Comparison of ENCODE assay signal across 8 cellular contexts in the genomic region with DNA sequence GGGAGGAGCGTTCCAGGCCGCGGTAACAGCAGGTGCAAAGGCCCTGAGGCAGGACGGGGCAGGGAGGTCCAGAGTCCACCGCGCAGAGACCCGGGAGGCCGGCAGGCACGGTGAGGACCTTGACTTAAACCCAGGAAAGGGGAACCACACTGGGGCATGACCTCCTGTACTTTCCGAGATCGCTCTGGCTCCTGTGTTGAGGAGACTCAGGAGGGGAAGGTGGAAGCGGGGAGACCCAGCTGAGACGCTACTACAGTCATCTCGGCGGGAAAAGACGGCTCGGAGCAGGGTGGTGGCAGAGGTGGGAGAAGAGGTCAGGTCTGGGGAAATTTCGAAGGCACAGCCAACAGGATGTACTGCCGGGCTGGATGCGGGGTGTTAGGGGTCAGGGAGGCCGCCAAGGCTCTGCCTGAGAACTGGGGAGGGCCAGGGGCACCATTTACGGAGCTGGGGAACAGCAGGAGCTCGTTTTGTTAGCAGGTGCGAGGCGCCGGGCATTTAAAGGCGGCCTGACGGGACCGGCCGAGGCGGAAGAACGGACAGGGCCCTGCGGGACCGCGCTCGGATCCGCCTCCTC. TPM values are rescaled to one million over a fixed set of nuclear protein-coding genes. Genes with fewer than 3 reads are reported as not detected.
DNase-seq lines count a peak whose midpoint lies in the region; ATAC-seq and TF ChIP-seq lines count a peak whose summit lies in the region.

No MANE protein-coding gene starts in this region.

- TSS peak; percentile 88 for BruUV-seq in Calu3 (replicated peaks; lab: Mats Ljungman, UMichigan)

- H3K27ac Mint-ChIP-seq in Calu3 (ENCODE audit: unreplicated experiment) (peak overlapping the region; percentile 84), natural killer cell (peak overlapping the region; percentile 97 to 99)

- TF ChIP-seq CTCF in Calu3 (IDR thresholded peaks at IDR 0.05; ENCODE audit: unreplicated experiment) (no peak), KMS-11 (conservative IDR thresholded peaks at IDR 0.05; ENCODE audit: low read depth, low read length) (no peak), colonic mucosa (IDR thresholded peaks at IDR 0.05) (no peak), natural killer cell (IDR thresholded peaks at IDR 0.05) (no peak), GM20000 (IDR thresholded peaks at IDR 0.05; ENCODE audit: extremely low read depth, missing control alignments) (no peak), GM10266 (IDR thresholded peaks at IDR 0.05; ENCODE audit: control insufficient read depth, insufficient read depth, low read depth, missing control alignments) (no peak)

- H3K4me1 Mint-ChIP-seq in Calu3 (ENCODE audit: low read depth, unreplicated experiment), result peaks cover 11% of the 10 kb centered on the region
- H3K4me1 Mint-ChIP-seq in natural killer cell, result peaks cover 26 to 29% of the 10 kb centered on the region in 2 donors

- H2AFZ ChIP-seq in KMS-11 (ENCODE audit: low read depth), result peak overlapping the region; percentile 98

- H3K27me3 ChIP-seq in KMS-11 (ENCODE audit: insufficient read depth, low read depth), result peaks cover 81% of the 10 kb centered on the region
- no peaks in the 10 kb centered on the region for H3K27me3 ChIP-seq in colonic mucosa

- H3K4me3 Mint-ChIP-seq in Calu3 (ENCODE audit: low read depth, unreplicated experiment), result peak overlapping the region; percentile 87
- peak overlapping the region; percentile 85 for H3K4me3 Mint-ChIP-seq in natural killer cell

- intact Hi-C loops in Calu3 (cut with micrococcal nuclease; ENCODE audit: unreplicated experiment) (no loop called here), colonic mucosa (cut with DNase I) (no loop called here), natural killer cell (cut with micrococcal nuclease) (loop anchor here (2.0 kb wide), 1 partner anchor 19 kb away; no protein-coding TSS in a partner anchor)

- H3K27ac ChIP-seq in KMS-11 (peak overlapping the region; percentile 70), colonic mucosa (peak overlapping the region; percentile 98)

- H3K36me3 ChIP-seq in KMS-11 (ENCODE audit: insufficient read depth) (no peaks in the 10 kb centered on the region), colonic mucosa (no peaks in the 10 kb centered on the region)

- peak overlapping the region; percentile 64 for H3K9ac ChIP-seq in KMS-11
- H3K9ac ChIP-seq in colonic mucosa (ENCODE audit: low read depth in 2 of 2, low read length in 2 of 2), result peak overlapping the region; percentile 67 to 91

- no peaks in the 10 kb centered on the region for H4K20me1 ChIP-seq in KMS-11 (ENCODE audit: insufficient read depth)

- H3K4me1 ChIP-seq in KMS-11 (ENCODE audit: low read depth, poor library complexity, severe bottlenecking) (peaks cover 5% of the 10 kb centered on the region), colonic mucosa (peaks cover 3% of the 10 kb centered on the region)

- H3K27me3 Mint-ChIP-seq in Calu3 (ENCODE audit: unreplicated experiment) (peaks cover 16% of the 10 kb centered on the region), natural killer cell (ENCODE audit: low read depth in 2 of 2) (peaks cover 1 to 5% of the 10 kb centered on the region in 2 donors)

- H3K36me3 Mint-ChIP-seq in Calu3 (ENCODE audit: insufficient read depth, unreplicated experiment), result peaks cover 24% of the 10 kb centered on the region
- H3K36me3 Mint-ChIP-seq in natural killer cell, result no peaks in the 10 kb centered on the region

- H3K79me2 ChIP-seq in KMS-11 (ENCODE audit: insufficient read depth, low read depth), result no peaks in the 10 kb centered on the region

- CTCF ChIA-PET in Calu3 (lab: Charles Lee), result interaction anchor here (2.1 kb wide), 1 partner anchor 27 kb away, joined by 7 read pairs; no protein-coding TSS in a partner anchor

- H3K9me3 ChIP-seq in colonic mucosa, result no peaks in the 10 kb centered on the region

- H3K4me3 ChIP-seq in KMS-11 (IDR thresholded peaks at IDR 0.05; ENCODE audit: insufficient read depth, low read depth, low read length), result no peak overlapping the region
- peak overlapping the region; percentile 56 for H3K4me3 ChIP-seq in colonic mucosa

- H3K9me3 Mint-ChIP-seq in Calu3 (ENCODE audit: low read depth, unreplicated experiment), result no peaks in the 10 kb centered on the region
- no peaks in the 10 kb centered on the region for H3K9me3 Mint-ChIP-seq in natural killer cell

- ATAC-seq in natural killer cell, result no peak

- peak overlapping the region; percentile 95 for H3K4me2 ChIP-seq in KMS-11

- DNase-seq in Calu3 (no peak), colonic mucosa (peak; percentile 28), natural killer cell (no peak), GOT3 (lab: John Stamatoyannopoulos, UW) (no peak), GM20000 (ENCODE audit: low spot score) (no peak), GM10266 (ENCODE audit: extremely low spot score) (no peak)
- no peak for DNase-seq in activated CD4-positive, CD25-positive, alpha-beta regulatory T cell (lab: John Stamatoyannopoulos, UW)

RNA-seq across cellular contexts. Expression of a gene that starts 22.3 kb away (rescaled TPM):
- total RNA-seq in Calu3 (2022) (0.20 and 0.21 TPM in 2 replicates), colonic mucosa (1 to 10 TPM in 1 of 2 donors, under 1 TPM in 1; 0.10 to 7.1 TPM), natural killer cell (1 to 10 TPM; 1.0 to 2.2 (median 2.2) TPM)

RNA-seq across cellular contexts. Expression of a gene that starts 39.1 kb away (rescaled TPM):
- total RNA-seq in Calu3 (2022) (33.2 and 37.0 TPM in 2 replicates), colonic mucosa (10 to 100 TPM; 19.1 to 25.3 TPM), natural killer cell (10 to 100 TPM; 17.7 to 24.9 (median 18.8) TPM)
